Comparison of ENCODE assay signal across 1 cellular context in genomic region chr5:149140197-149141002, GRCh38.
TF ChIP-seq lines count a peak whose summit lies in the region.

No MANE protein-coding gene starts in this region.

TF ChIP-seq in HepG2, 621 proteins besides CTCF, POLR2A, EP300 and RAD21 (continued from another document):
- TF ChIP-seq HDAC2 (CRISPR knock-in tag; IDR thresholded peaks at IDR 0.05) (no peak), NCOA2 (CRISPR knock-in tag; IDR thresholded peaks at IDR 0.05) (no peak), KDM5A (IDR thresholded peaks at IDR 0.05; ENCODE audit: borderline replicate concordance, low read length) (no peak)
